ENCODE assay signal across 25 cellular contexts in genomic region chr1:224301391-224301790, GRCh38. TPM values are rescaled to one million over a fixed set of nuclear protein-coding genes. Genes with fewer than 3 reads are reported as not detected.
DNase-seq lines count a peak whose midpoint lies in the region; ATAC-seq and TF ChIP-seq lines count a peak whose summit lies in the region.
"Had no signal": no experiment of that assay in that cellular context is flagged by ENCODE, and none has a peak within 500 bp of the region (broad histone marks: within the 10 kb centered on the region; RNA-seq: fewer than 3 reads in every experiment).

No MANE protein-coding gene starts in this region.

- H2BK5ac ChIP-seq in IMR-90 (ENCODE audit: low read depth, low read length, poor library complexity, severe bottlenecking), result peak overlapping the region; percentile 38

- no peaks in the 10 kb centered on the region for H3K4me1 Mint-ChIP-seq in endodermal cell
- H3K4me1 Mint-ChIP-seq: B cell; CD14-positive monocyte; CD8-positive, alpha-beta memory T cell had no signal

- no peak for TF ChIP-seq RAD21 in IMR-90 (IDR thresholded peaks at IDR 0.05; ENCODE audit: low read length)

- intact Hi-C loops in IMR-90 (cut with micrococcal nuclease) (no loop called here), OCI-LY7 (cut with micrococcal nuclease; ENCODE audit: unreplicated experiment) (no loop called here)

- H3K36me3 ChIP-seq in IMR-90 (ENCODE audit: control insufficient read depth, insufficient read depth, low read length) (peaks cover 23% of the 10 kb centered on the region), endodermal cell (ENCODE audit: control insufficient read depth, insufficient read depth, low read length) (peaks cover 82% of the 10 kb centered on the region), OCI-LY7 (ENCODE audit: insufficient read depth, low read length) (peaks cover 92% of the 10 kb centered on the region)

- H3K18ac ChIP-seq in IMR-90 (ENCODE audit: low read depth, low read length), result no peak overlapping the region; the same call in 1 of the 2 replicates

- DNase-seq in IMR-90, result no peak
- peak; percentile 9 for DNase-seq in endodermal cell
- DNase-seq in OCI-LY7 (ENCODE audit: low spot score), result no peak
- DNase-seq in hippocampal formation (lab: John Stamatoyannopoulos, UW), result no peak
- no peak for DNase-seq in GM13976 (ENCODE audit: low spot score)
- DNase-seq: AML-193; CD4-positive, alpha-beta memory T cell; CD4-positive, CD25-positive, alpha-beta regulatory T cell; CD8-positive, alpha-beta memory T cell; COR-L47; DMS 273 treated with DMSO at 0.1 percent for 48 hours; DMS153; DMS53; DMS79; DND-41; EL; GDM1 had no signal

- peak overlapping the region; percentile 17; the same call in 1 of the 2 replicates for H4K91ac ChIP-seq in IMR-90 (ENCODE audit: insufficient read depth, low read depth, low read length)

- H3K36me3 Mint-ChIP-seq in endodermal cell (ENCODE audit: low read depth), result peaks cover 72% of the 10 kb centered on the region

- no peak overlapping the region for H3K23ac ChIP-seq in IMR-90 (ENCODE audit: low read depth, low read length)

- H3K27ac ChIP-seq in C4-2B (peak overlapping the region; percentile 86), IMR-90 (ENCODE audit: insufficient read depth, low read length) (no peak overlapping the region), VCaP (peak overlapping the region; percentile 6; the same call in 1 of the 2 replicates), endodermal cell (ENCODE audit: low read depth, low read length) (no peak overlapping the region), OCI-LY7 (ENCODE audit: low read depth, low read length, poor library complexity, severe bottlenecking) (no peak overlapping the region)
- H3K27ac ChIP-seq: A549; BLaER1 treated with 17β-estradiol and CSF1 and Interleukin-3, amounts not matched to agents 10 nM and 100 nM had no signal

- CTCF ChIA-PET in IMR-90 (lab: Yijun Ruan, JAX), result no interaction called here
- CTCF ChIA-PET in OCI-LY7 (lab: Charles Lee; ENCODE audit: unreplicated experiment), result no interaction called here

- H2BK20ac ChIP-seq in IMR-90 (ENCODE audit: low read depth, low read length), result no peak overlapping the region

- no peaks in the 10 kb centered on the region for H3K9me3 ChIP-seq in IMR-90 (ENCODE audit: control insufficient read depth, insufficient read depth, low read length)
- no peaks in the 10 kb centered on the region for H3K9me3 ChIP-seq in endodermal cell (ENCODE audit: control insufficient read depth, low read length)
- H3K9me3 ChIP-seq in OCI-LY7 (ENCODE audit: low read length), result no peaks in the 10 kb centered on the region
- H3K9me3 ChIP-seq: A549; BLaER1 treated with 17β-estradiol and CSF1 and Interleukin-3, amounts not matched to agents 10 nM and 100 nM had no signal

- H2BK15ac ChIP-seq in IMR-90 (ENCODE audit: low read depth, low read length), result no peak overlapping the region

- H3K4me3 ChIP-seq in IMR-90 (ENCODE audit: insufficient read depth, low read depth, low read length), result no peak overlapping the region
- no peak overlapping the region for H3K4me3 ChIP-seq in endodermal cell (ENCODE audit: low read length)
- H3K4me3 ChIP-seq in OCI-LY7 (ENCODE audit: low read depth, low read length, poor library complexity, severe bottlenecking), result no peak overlapping the region
- H3K4me3 ChIP-seq: A549; BLaER1 treated with 17β-estradiol and CSF1 and Interleukin-3, amounts not matched to agents 10 nM and 100 nM; GM12878 had no signal

- H2AFZ ChIP-seq in IMR-90 (replicated peaks; ENCODE audit: low read length, poor library complexity) (no peak overlapping the region), OCI-LY7 (ENCODE audit: low read length) (no peak overlapping the region)

- no peak overlapping the region for H4K5ac ChIP-seq in IMR-90 (ENCODE audit: low read depth, low read length)

- BruUV-seq in IMR-90 (replicated peaks; lab: Mats Ljungman, UMichigan), result no TSS peak
- BruUV-seq in OCI-LY7 (replicated peaks; lab: Mats Ljungman, UMichigan), result no TSS peak

- in situ Hi-C loops in IMR-90 (cut with MboI; ENCODE audit: low sequenced_read_pairs) (no loop called here), GM13976 (cut with MboI; ENCODE audit: low sequenced_read_pairs, unreplicated experiment) (no loop called here)

- peaks cover 8 to 13% of the 10 kb centered on the region in 2 experiments; a peak in 3 of 4 replicates for H3K79me1 ChIP-seq in IMR-90 (ENCODE audit: low read depth in 1 of 2, low read length in 2 of 2)

- H3K4me2 ChIP-seq in IMR-90 (ENCODE audit: low read depth, low read length) (no peak overlapping the region), OCI-LY7 (ENCODE audit: low read length) (no peak overlapping the region)

- POLR2A ChIA-PET in IMR-90 (lab: Charles Lee; ENCODE audit: unreplicated experiment) (no interaction called here), OCI-LY7 (lab: Charles Lee) (no interaction called here)

- H3K9me1 ChIP-seq in IMR-90 (ENCODE audit: insufficient read depth, low read length), result peaks cover 9% of the 10 kb centered on the region; the same call in 1 of the 2 replicates

- no peaks in the 10 kb centered on the region for H3K27me3 ChIP-seq in IMR-90 (ENCODE audit: control insufficient read depth, insufficient read depth, low read length)
- no peaks in the 10 kb centered on the region for H3K27me3 ChIP-seq in endodermal cell (ENCODE audit: control insufficient read depth, insufficient read depth, low read length, poor library complexity, severe bottlenecking)
- H3K27me3 ChIP-seq: BLaER1 treated with 17β-estradiol and CSF1 and Interleukin-3, amounts not matched to agents 10 nM and 100 nM had no signal

- TF ChIP-seq CTCF in C4-2B (conservative IDR thresholded peaks at IDR 0.05) (no peak), IMR-90 (conservative IDR thresholded peaks at IDR 0.05; ENCODE audit: low read depth, low read length) (no peak), VCaP (conservative IDR thresholded peaks at IDR 0.05) (no peak), endodermal cell (conservative IDR thresholded peaks at IDR 0.05) (no peak), OCI-LY7 (conservative IDR thresholded peaks at IDR 0.05; ENCODE audit: low read length) (no peak), GM13976 (IDR thresholded peaks at IDR 0.05; ENCODE audit: borderline replicate concordance, control extremely low read depth, extremely low read depth, insufficient read depth, missing control alignments) (no peak)

- H3K56ac ChIP-seq in IMR-90 (ENCODE audit: extremely low read depth, insufficient read depth, low read length), result no peak overlapping the region

- H3K9ac ChIP-seq in IMR-90 (ENCODE audit: low read depth, low read length), result no peak overlapping the region
- H3K9ac ChIP-seq in endodermal cell (ENCODE audit: extremely low read depth, low read length, poor library complexity, severe bottlenecking), result no peak overlapping the region
- H3K9ac ChIP-seq: BLaER1 treated with 17β-estradiol and CSF1 and Interleukin-3, amounts not matched to agents 10 nM and 100 nM had no signal

- no peaks in the 10 kb centered on the region for H3K79me2 ChIP-seq in OCI-LY7 (ENCODE audit: insufficient read depth, low read depth, low read length)

- TF ChIP-seq POLR2A in IMR-90 (IDR thresholded peaks at IDR 0.05; ENCODE audit: low read depth, low read length), result no peak

- dilution Hi-C loops in IMR-90 (cut with HindIII; ENCODE audit: low sequenced_read_pairs, unreplicated experiment), result no loop called here

- ATAC-seq in IMR-90 (ENCODE audit: low read depth), result no peak
- ATAC-seq in HG03439 (IDR thresholded peaks at IDR 0.05; ENCODE audit: unreplicated experiment), result no peak
- ATAC-seq: GM12878 had no signal

- no peak overlapping the region; the same call in 1 of the 2 replicates for H3K4ac ChIP-seq in IMR-90 (ENCODE audit: low read depth, low read length)

- H3K9me3 Mint-ChIP-seq in endodermal cell, result no peaks in the 10 kb centered on the region
- H3K9me3 Mint-ChIP-seq: CD14-positive monocyte; CD4-positive, alpha-beta memory T cell; CD8-positive, alpha-beta memory T cell had no signal

- H3K27me3 Mint-ChIP-seq in endodermal cell (ENCODE audit: insufficient read depth), result no peaks in the 10 kb centered on the region
- H3K27me3 Mint-ChIP-seq: B cell; CD4-positive, alpha-beta memory T cell; CD4-positive, CD25-positive, alpha-beta regulatory T cell; CD8-positive, alpha-beta memory T cell had no signal

- 0 out of 2 replicates have a peak, but pooled peaks cover 2% of the 10 kb centered on the region for H4K20me1 ChIP-seq in IMR-90 (ENCODE audit: insufficient read depth, low read length)
- no peaks in the 10 kb centered on the region for H4K20me1 ChIP-seq in OCI-LY7 (ENCODE audit: insufficient read depth, low read length)

- H2AK5ac ChIP-seq in IMR-90 (ENCODE audit: low read depth, low read length), result no peak overlapping the region

- H4K8ac ChIP-seq in IMR-90 (ENCODE audit: low read depth in 2 of 2, low read length in 2 of 2), result no peak overlapping the region

- H3K9me2 ChIP-seq in OCI-LY7 (ENCODE audit: insufficient read depth, low read length), result no peaks in the 10 kb centered on the region

- no peak overlapping the region for H3K4me3 Mint-ChIP-seq in endodermal cell
- H3K4me3 Mint-ChIP-seq: B cell; CD14-positive monocyte; CD4-positive, alpha-beta memory T cell; CD4-positive, CD25-positive, alpha-beta regulatory T cell; CD8-positive, alpha-beta memory T cell had no signal

- H3K4me1 ChIP-seq in IMR-90 (ENCODE audit: control insufficient read depth, insufficient read depth, low read length), result 0 out of 2 replicates have a peak, but pooled peaks cover 1% of the 10 kb centered on the region
- H3K4me1 ChIP-seq in endodermal cell (ENCODE audit: control insufficient read depth, insufficient read depth, low read length), result no peaks in the 10 kb centered on the region
- H3K4me1 ChIP-seq in OCI-LY7 (ENCODE audit: insufficient read depth, low read length, poor library complexity, severe bottlenecking), result no peaks in the 10 kb centered on the region

- no peak overlapping the region for H3K14ac ChIP-seq in IMR-90 (replicated peaks; ENCODE audit: low read depth, low read length)

- no peak overlapping the region for H2BK120ac ChIP-seq in IMR-90 (ENCODE audit: low read depth, low read length)

- H3K27ac Mint-ChIP-seq in endodermal cell, result no peak overlapping the region
- H3K27ac Mint-ChIP-seq: B cell; CD4-positive, CD25-positive, alpha-beta regulatory T cell had no signal

- no CpG with 5 or more reads among the region's 1 CpG for WGBS in IMR-90 (ENCODE audit: extremely low coverage in 2 of 2, insufficient read length in 1 of 2), 2 experiments
- 83 to 100% methylated on average over 1 of the region's 1 CpG for WGBS in endodermal cell (ENCODE audit: insufficient coverage in 1 of 2, insufficient read length in 1 of 2), 2 experiments

- H2AK9ac ChIP-seq in IMR-90 (replicated peaks; ENCODE audit: low read depth, low read length, poor library complexity), result no peak overlapping the region

RNA-seq across cellular contexts. Expression of gene NVL, which starts 28.6 kb away (rescaled TPM):
- total RNA-seq in IMR-90 (2012; rRNA removed) (16.5 and 18.9 TPM in 2 replicates), endodermal cell (10 to 100 TPM; 42.4 TPM), OCI-LY7 (2022) (36.7 and 43.0 TPM in 2 replicates)
- polyA plus RNA-seq in IMR-90 (2012; rRNA removed), result 16.2 and 18.4 TPM in 2 replicates
- polyA plus RNA-seq in IMR-90 (2012; cell fraction: cytosol; rRNA removed), result 3.7 and 7.9 TPM in 2 replicates
- polyA plus RNA-seq in IMR-90 (2012; cell fraction: nucleus; rRNA removed; ENCODE audit: low replicate concordance), result 9.4 and 41.8 TPM in 2 replicates
- polyA plus RNA-seq in endodermal cell (2013, experiment 1 of 2), result 41.4 TPM
- polyA plus RNA-seq in endodermal cell (2013, experiment 2 of 2), result 40.3 TPM
- 31.6 and 33.9 TPM in 2 replicates for total RNA-seq in OCI-LY7 (2014; rRNA removed; shearing (Covaris generic))

RNA-seq across cellular contexts. Expression of gene CNIH4, which starts 55.3 kb away (rescaled TPM):
- total RNA-seq in IMR-90 (2012; rRNA removed), result 73.1 and 105 TPM in 2 replicates
- polyA plus RNA-seq in IMR-90 (2012; rRNA removed), result 27.8 and 29.7 TPM in 2 replicates
- 14.2 and 16.4 TPM in 2 replicates for polyA plus RNA-seq in IMR-90 (2012; cell fraction: cytosol; rRNA removed)
- polyA plus RNA-seq in IMR-90 (2012; cell fraction: nucleus; rRNA removed; ENCODE audit: low replicate concordance), result 7.8 and 20.8 TPM in 2 replicates
- 10 to 100 TPM; 63.7 to 67.8 TPM for total RNA-seq in endodermal cell
- polyA plus RNA-seq in endodermal cell (2013, experiment 1 of 2), result 98.9 TPM
- 92.8 TPM for polyA plus RNA-seq in endodermal cell (2013, experiment 2 of 2)
- total RNA-seq in OCI-LY7 (2014; rRNA removed; shearing (Covaris generic)), result 20.7 and 24.1 TPM in 2 replicates
- 28.6 and 31.0 TPM in 2 replicates for total RNA-seq in OCI-LY7 (2022)

Comparison
In these comparisons a context has a peak if more than half of its experiments do, and no peak if none do; other contexts are left out.
1. H3K27ac ChIP-seq: peak in C4-2B (single experiment) and VCaP (single experiment); none in IMR-90 (single experiment), endodermal cell (single experiment) and OCI-LY7 (single experiment).